ENCODE assay signal across 1 cellular context in the genomic region with DNA sequence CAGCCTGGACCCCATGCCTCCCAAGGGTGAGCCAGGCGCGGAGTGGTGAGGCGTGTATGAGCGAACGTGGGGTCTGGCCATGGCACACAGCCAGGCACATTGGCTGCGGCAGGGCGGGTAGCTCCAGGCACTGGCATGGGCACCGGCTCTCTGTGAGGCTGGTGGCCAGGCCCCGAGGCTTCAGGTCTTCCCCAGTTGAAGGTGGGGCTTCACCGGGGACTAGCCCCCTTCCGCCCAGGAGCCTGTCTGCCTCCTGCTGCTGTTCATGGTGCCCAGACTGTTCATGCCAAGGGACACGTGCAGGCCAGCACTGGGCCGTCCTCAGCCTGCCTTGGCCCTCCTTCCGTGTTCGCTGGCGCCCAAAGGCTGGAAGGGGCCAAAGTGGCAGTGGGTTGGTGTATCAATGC.
A peak's percentile ranks its signal among the peaks of the same experiment; 100 is the strongest.
TF ChIP-seq lines count a peak whose summit lies in the region.

No MANE protein-coding gene starts in this region.

TF ChIP-seq in HepG2, 621 proteins besides CTCF, POLR2A, EP300 and RAD21:
- TF ChIP-seq ZNF768 (CRISPR knock-in tag; IDR thresholded peaks at IDR 0.05): peak; percentile 15; the same call in 1 of the 2 replicates
- TF ChIP-seq AGO2 (optimal IDR thresholded peaks at IDR 0.05; ENCODE audit: low read depth, low read length): peak; percentile 88
- TF ChIP-seq, protein P1, sequence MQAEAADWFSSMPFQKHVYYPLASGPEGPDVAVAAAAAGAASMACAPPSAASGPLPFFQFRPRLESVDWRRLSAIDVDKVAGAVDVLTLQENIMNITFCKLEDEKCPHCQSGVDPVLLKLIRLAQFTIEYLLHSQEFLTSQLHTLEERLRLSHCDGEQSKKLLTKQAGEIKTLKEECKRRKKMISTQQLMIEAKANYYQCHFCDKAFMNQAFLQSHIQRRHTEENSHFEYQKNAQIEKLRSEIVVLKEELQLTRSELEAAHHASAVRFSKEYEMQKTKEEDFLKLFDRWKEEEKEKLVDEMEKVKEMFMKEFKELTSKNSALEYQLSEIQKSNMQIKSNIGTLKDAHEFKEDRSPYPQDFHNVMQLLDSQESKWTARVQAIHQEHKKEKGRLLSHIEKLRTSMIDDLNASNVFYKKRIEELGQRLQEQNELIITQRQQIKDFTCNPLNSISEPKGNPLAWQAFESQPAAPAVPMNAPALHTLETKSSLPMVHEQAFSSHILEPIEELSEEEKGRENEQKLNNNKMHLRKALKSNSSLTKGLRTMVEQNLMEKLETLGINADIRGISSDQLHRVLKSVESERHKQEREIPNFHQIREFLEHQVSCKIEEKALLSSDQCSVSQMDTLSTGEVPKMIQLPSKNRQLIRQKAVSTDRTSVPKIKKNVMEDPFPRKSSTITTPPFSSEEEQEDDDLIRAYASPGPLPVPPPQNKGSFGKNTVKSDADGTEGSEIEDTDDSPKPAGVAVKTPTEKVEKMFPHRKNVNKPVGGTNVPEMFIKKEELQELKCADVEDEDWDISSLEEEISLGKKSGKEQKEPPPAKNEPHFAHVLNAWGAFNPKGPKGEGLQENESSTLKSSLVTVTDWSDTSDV (CRISPR knock-in tag; IDR thresholded peaks at IDR 0.05): 0 out of 2 replicates have a peak, but pooled peaks have one; percentile 40
- TF ChIP-seq BHLHE40 (IDR thresholded peaks at IDR 0.05; ENCODE audit: low read length): no peak
- TF ChIP-seq ZNF883 (CRISPR knock-in tag; IDR thresholded peaks at IDR 0.05; ENCODE audit: not compliant biosample characterization): no peak
